Comparison of ENCODE assay signal across 23 cellular contexts in the genomic region with DNA sequence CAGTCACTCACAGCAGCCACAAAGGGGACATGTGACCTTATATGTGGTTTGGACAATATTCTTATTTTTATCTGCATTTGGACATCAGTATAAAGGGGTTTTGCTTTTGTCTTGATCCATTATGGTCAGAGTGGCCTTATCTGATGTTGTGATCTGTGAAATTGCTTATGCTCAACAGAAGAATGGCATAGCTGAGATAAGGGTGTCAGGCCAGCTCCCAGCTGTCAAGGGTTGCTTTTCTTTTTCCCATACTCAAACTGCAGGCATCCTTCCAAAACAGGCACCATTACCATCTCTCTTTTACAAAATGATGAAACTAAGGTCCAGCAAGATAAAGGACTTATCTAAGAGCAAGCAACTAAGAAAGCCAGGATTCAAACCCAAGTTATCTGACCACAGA. TPM values are rescaled to one million over a fixed set of nuclear protein-coding genes. Genes with fewer than 3 reads are reported as not detected.
A peak's percentile ranks its signal among the peaks of the same experiment; 100 is the strongest.
DNase-seq lines count a peak whose midpoint lies in the region; ATAC-seq, FAIRE-seq and TF ChIP-seq lines count a peak whose summit lies in the region.
"Had no signal": no experiment of that assay in that cellular context is flagged by ENCODE, and none has a peak within 500 bp of the region (broad histone marks: within the 10 kb centered on the region; RNA-seq: fewer than 3 reads in every experiment).

No MANE protein-coding gene starts in this region.

- no peaks in the 10 kb centered on the region for H3K36me3 Mint-ChIP-seq in astrocyte (ENCODE audit: low read depth, unreplicated experiment)

- no peak for TF ChIP-seq RAD21 in SK-N-SH (IDR thresholded peaks at IDR 0.05; ENCODE audit: low read length)

- H3K79me2 ChIP-seq in SK-N-SH (ENCODE audit: insufficient read depth) (no peaks in the 10 kb centered on the region), astrocyte (ENCODE audit: insufficient read depth, low read length) (no peaks in the 10 kb centered on the region)

- peaks cover 0 to 40% of the 10 kb centered on the region in 2 experiments; a peak in 2 of 4 replicates for H3K4me1 ChIP-seq in SK-N-SH (ENCODE audit: control insufficient read depth in 1 of 2, insufficient read depth in 2 of 2, low read depth in 1 of 2, low read length in 1 of 2)
- peaks cover 5% of the 10 kb centered on the region for H3K4me1 ChIP-seq in astrocyte (ENCODE audit: insufficient read depth, low read length)
- H3K4me1 ChIP-seq: A549, HAP-1, SJCRH30 had no signal

- H4K20me1 ChIP-seq in SK-N-SH (ENCODE audit: insufficient read depth) = no peaks in the 10 kb centered on the region
- H4K20me1 ChIP-seq in astrocyte (ENCODE audit: insufficient read depth, low read length) = no peaks in the 10 kb centered on the region

- no peak overlapping the region for H3K4me3 Mint-ChIP-seq in astrocyte (ENCODE audit: unreplicated experiment)

- H3K27me3 Mint-ChIP-seq in astrocyte (ENCODE audit: low read depth, unreplicated experiment) = peaks cover 5% of the 10 kb centered on the region

- DNase-seq in DMS 273 treated with DMSO at 0.1 percent for 48 hours (lab: John Stamatoyannopoulos, UW) (peak; percentile 53), SK-N-SH (no peak), astrocyte (ENCODE audit: low read depth) (peak; percentile 7), fibroblast of pulmonary artery (ENCODE audit: low read depth) (peak; percentile 6), GOT3 (lab: John Stamatoyannopoulos, UW) (no peak)
- DNase-seq in stimulated activated naive CD4-positive, alpha-beta T cell (lab: John Stamatoyannopoulos, UW) = no peak
- DNase-seq: BE2C, COR-L47, DND-41, GM23248, Kasumi-1, MG63, NCI-H1417 treated with DMSO at 0.1 percent for 48 hours, NCI-H187, NCI-H510A treated with DMSO at 0.1 percent for 48 hours, NCI-H774, Peyer's patch, SJCRH30 had no signal

- no peak overlapping the region for H3K9ac ChIP-seq in SK-N-SH
- no peak overlapping the region for H3K9ac ChIP-seq in astrocyte (ENCODE audit: low read length)
- H3K9ac ChIP-seq: GM23248 had no signal

- TF ChIP-seq CTCF in SK-N-SH (IDR thresholded peaks at IDR 0.05) (no peak), astrocyte (IDR thresholded peaks at IDR 0.05; ENCODE audit: insufficient read depth, low read depth, low read length) (no peak), fibroblast of pulmonary artery (IDR thresholded peaks at IDR 0.05; ENCODE audit: low read length, missing control alignments) (no peak)

- H2AFZ ChIP-seq in SK-N-SH (ENCODE audit: low read depth) = no peak overlapping the region
- H2AFZ ChIP-seq in astrocyte (ENCODE audit: low read depth, low read length) = no peak overlapping the region
- H2AFZ ChIP-seq: GM23248 had no signal

- no peaks in the 10 kb centered on the region for H3K9me3 Mint-ChIP-seq in astrocyte (ENCODE audit: unreplicated experiment)

- H3K27me3 ChIP-seq in SK-N-SH (ENCODE audit: insufficient read depth) (no peaks in the 10 kb centered on the region), astrocyte (ENCODE audit: insufficient read depth, low read length) (no peaks in the 10 kb centered on the region)
- H3K27me3 ChIP-seq: BE2C, MG63, Peyer's patch, SJCRH30 had no signal

- POLR2A ChIA-PET in SK-N-SH (lab: Yijun Ruan, JAX) = no interaction called here

- peak in 1 of 2 experiments; percentile 39; a peak in 1 of 4 replicates for TF ChIP-seq EP300 in SK-N-SH (IDR thresholded peaks at IDR 0.05; ENCODE audit: borderline replicate concordance in 1 of 2, low read depth in 1 of 2, low read length in 1 of 2)

- H3K9me2 ChIP-seq in SK-N-SH = no peaks in the 10 kb centered on the region

- FAIRE-seq in astrocyte (lab: Jason Lieb, UNC) = no peak
- FAIRE-seq: A549, GM12891 had no signal

- peaks cover 12% of the 10 kb centered on the region for H3K4me1 Mint-ChIP-seq in astrocyte (ENCODE audit: low read depth, unreplicated experiment)

- H3K4me2 ChIP-seq in SK-N-SH (no peak overlapping the region), astrocyte (ENCODE audit: low read length) (no peak overlapping the region)
- H3K4me2 ChIP-seq: A549 had no signal

- no peak overlapping the region for H3K27ac Mint-ChIP-seq in astrocyte (ENCODE audit: unreplicated experiment)

- H3K36me3 ChIP-seq in SK-N-SH (replicated peaks in 1 of 2; ENCODE audit: control insufficient read depth in 1 of 2, insufficient read depth in 2 of 2, low read length in 1 of 2) (no peaks in the 10 kb centered on the region), astrocyte (ENCODE audit: insufficient read depth, low read length) (no peaks in the 10 kb centered on the region)
- H3K36me3 ChIP-seq: BE2C, HAP-1, MG63, Peyer's patch, SJCRH30 had no signal

- H3K4me3 ChIP-seq in SK-N-SH (ENCODE audit: low read depth in 2 of 2, low read length in 1 of 2) = no peak overlapping the region
- H3K4me3 ChIP-seq in astrocyte (ENCODE audit: insufficient read depth, low read depth, low read length) = no peak overlapping the region
- H3K4me3 ChIP-seq in fibroblast of pulmonary artery (replicated peaks; ENCODE audit: low read depth, low read length) = no peak overlapping the region
- H3K4me3 ChIP-seq: A549, GM23248, HAP-1, MG63, Peyer's patch, SJCRH30 had no signal

- no peaks in the 10 kb centered on the region for H3F3A ChIP-seq in SK-N-SH (replicated peaks; ENCODE audit: insufficient read depth)

- H3K27ac ChIP-seq in SK-N-SH (ENCODE audit: low read depth in 2 of 2, low read length in 1 of 2) = no peak overlapping the region
- no peak overlapping the region for H3K27ac ChIP-seq in astrocyte (ENCODE audit: low read depth, low read length)
- H3K27ac ChIP-seq: A549, GM23248, Peyer's patch, SJCRH30 had no signal

- ATAC-seq in HG02884 (IDR thresholded peaks at IDR 0.05; ENCODE audit: unreplicated experiment) (no peak), GM18873 (IDR thresholded peaks at IDR 0.05; ENCODE audit: low FRiP score, unreplicated experiment) (no peak)
- ATAC-seq: A549 had no signal

- CTCF ChIA-PET in SK-N-SH (lab: Yijun Ruan, JAX) = no interaction called here

- no peaks in the 10 kb centered on the region for H3K9me3 ChIP-seq in SK-N-SH
- H3K9me3 ChIP-seq in astrocyte (ENCODE audit: insufficient read depth, low read depth, low read length) = no peaks in the 10 kb centered on the region
- H3K9me3 ChIP-seq: A549, BE2C, HAP-1, MG63, Peyer's patch, SJCRH30 had no signal

TF ChIP-seq in SK-N-SH, 30 proteins besides CTCF, POLR2A, EP300 and RAD21:
- TF ChIP-seq NFIC (IDR thresholded peaks at IDR 0.05; ENCODE audit: borderline replicate concordance) (no peak), CHD2 (IDR thresholded peaks at IDR 0.05; ENCODE audit: low read length, partially characterized antibody) (no peak), GABPA (IDR thresholded peaks at IDR 0.05; ENCODE audit: low read depth) (no peak), TCF12 (IDR thresholded peaks at IDR 0.05) (0 out of 2 replicates have a peak, but pooled peaks have one; percentile 7), GATA2 (CRISPR knock-in tag; IDR thresholded peaks at IDR 0.05) (peak; percentile 83), FOXJ3 (CRISPR knock-in tag; IDR thresholded peaks at IDR 0.05) (no peak), MXI1 (IDR thresholded peaks at IDR 0.05; ENCODE audit: low read depth, low read length) (peak; percentile 41; the same call in 1 of the 2 replicates), NRF1 (IDR thresholded peaks at IDR 0.05; ENCODE audit: low read depth, low read length) (no peak), TEAD4 (IDR thresholded peaks at IDR 0.05; ENCODE audit: borderline replicate concordance, insufficient read depth) (no peak), RCOR1 (IDR thresholded peaks at IDR 0.05; ENCODE audit: low read length) (0 out of 2 replicates have a peak, but pooled peaks have one; percentile 20), RFX5 (IDR thresholded peaks at IDR 0.05; ENCODE audit: low read length) (no peak), YY1 (IDR thresholded peaks at IDR 0.05; ENCODE audit: low read depth) (no peak), FOSL2 (IDR thresholded peaks at IDR 0.05; ENCODE audit: borderline replicate concordance, low read depth) (no peak), RXRA (IDR thresholded peaks at IDR 0.05; ENCODE audit: borderline replicate concordance, low read depth) (no peak)
- TF ChIP-seq, protein P1, sequence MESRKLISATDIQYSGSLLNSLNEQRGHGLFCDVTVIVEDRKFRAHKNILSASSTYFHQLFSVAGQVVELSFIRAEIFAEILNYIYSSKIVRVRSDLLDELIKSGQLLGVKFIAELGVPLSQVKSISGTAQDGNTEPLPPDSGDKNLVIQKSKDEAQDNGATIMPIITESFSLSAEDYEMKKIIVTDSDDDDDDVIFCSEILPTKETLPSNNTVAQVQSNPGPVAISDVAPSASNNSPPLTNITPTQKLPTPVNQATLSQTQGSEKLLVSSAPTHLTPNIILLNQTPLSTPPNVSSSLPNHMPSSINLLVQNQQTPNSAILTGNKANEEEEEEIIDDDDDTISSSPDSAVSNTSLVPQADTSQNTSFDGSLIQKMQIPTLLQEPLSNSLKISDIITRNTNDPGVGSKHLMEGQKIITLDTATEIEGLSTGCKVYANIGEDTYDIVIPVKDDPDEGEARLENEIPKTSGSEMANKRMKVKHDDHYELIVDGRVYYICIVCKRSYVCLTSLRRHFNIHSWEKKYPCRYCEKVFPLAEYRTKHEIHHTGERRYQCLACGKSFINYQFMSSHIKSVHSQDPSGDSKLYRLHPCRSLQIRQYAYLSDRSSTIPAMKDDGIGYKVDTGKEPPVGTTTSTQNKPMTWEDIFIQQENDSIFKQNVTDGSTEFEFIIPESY (IDR thresholded peaks at IDR 0.05; ENCODE audit: borderline replicate concordance, low read depth) = no peak

RNA-seq across cellular contexts. Expression of a gene that starts 28.0 kb away (rescaled TPM):
- polyA plus RNA-seq in SK-N-SH (2012; rRNA removed) = not detected in 2 replicates
- polyA plus RNA-seq in SK-N-SH (2012; cell fraction: cytosol; rRNA removed) = 0.01 TPM in 1 of 2 replicates, not detected in the other
- not detected in 2 replicates for polyA plus RNA-seq in SK-N-SH (2012; cell fraction: nucleus; rRNA removed)
- not detected in 2 replicates for total RNA-seq in astrocyte
- total RNA-seq: Peyer's patch, SJCRH30 had no signal
- polyA plus RNA-seq: A549, GM23248 had no signal

Comparison
In these comparisons a context has a peak if more than half of its experiments do, and no peak if none do; other contexts are left out.
1. DNase-seq: peak in DMS 273 treated with DMSO at 0.1 percent for 48 hours (single experiment), astrocyte (single experiment) and fibroblast of pulmonary artery (single experiment); none in SK-N-SH (single experiment), stimulated activated naive CD4-positive, alpha-beta T cell (0 of 6) and GOT3 (single experiment).